ENCODE assay signal across 8 cellular contexts in the genomic region with DNA sequence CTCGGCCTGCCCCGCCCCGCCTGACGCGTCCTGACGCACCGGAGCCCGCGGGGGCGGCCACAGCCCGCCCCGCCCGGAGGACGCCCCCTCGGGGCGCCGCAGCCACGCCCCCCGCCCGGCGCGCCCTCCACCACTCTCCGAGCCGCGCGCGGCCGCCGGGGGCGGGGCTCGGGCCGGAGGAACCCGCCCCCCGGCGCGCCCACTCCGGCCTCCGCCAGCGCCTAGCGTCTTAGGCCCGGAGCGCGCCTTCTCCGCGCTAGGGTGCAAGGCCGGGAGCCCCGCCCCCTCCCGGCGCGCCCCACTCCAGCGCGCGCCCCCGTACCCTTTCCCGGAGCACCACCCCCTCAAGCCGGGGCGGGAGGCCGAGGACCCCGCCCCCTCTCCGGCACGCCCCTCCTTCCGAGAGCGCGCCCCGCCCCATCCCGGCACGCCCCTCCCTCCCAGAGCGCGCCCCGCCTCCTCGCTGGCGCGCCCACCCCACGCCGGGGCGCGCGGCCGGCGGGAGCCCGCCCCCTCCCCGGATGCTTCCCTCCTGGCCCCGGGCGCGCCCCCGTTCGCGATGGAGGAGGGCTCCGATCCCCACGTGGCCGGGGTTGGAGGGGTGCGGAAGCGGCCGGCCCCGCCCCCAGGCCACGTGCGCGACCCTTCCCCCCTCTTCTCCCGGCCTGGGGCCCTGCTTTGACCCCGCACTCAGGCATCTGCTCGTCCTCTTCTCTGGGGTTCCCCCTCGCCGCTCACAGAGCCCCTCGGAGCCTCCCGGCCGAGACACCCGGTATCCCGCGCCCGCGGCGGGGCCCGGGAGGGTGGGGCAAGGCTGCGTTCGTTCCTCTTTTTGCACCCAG. TPM values are rescaled to one million over a fixed set of nuclear protein-coding genes. Genes with fewer than 3 reads are reported as not detected.
A peak's percentile ranks its signal among the peaks of the same experiment; 100 is the strongest.
DNase-seq lines count a peak whose midpoint lies in the region; ATAC-seq and TF ChIP-seq lines count a peak whose summit lies in the region.

No MANE protein-coding gene starts in this region.

- H3K4me3 Mint-ChIP-seq in activated naive CD4-positive, alpha-beta T cell treated with anti-CD3 and anti-CD28 coated beads, Interleukin-2, amount 10 ng/mL, durations not matched to agents 7 days and 5 days: peak overlapping the region; percentile 73

- H3K4me1 ChIP-seq in HAP-1: peaks cover 21% of the 10 kb centered on the region
- H3K4me1 ChIP-seq in MM.1S (ENCODE audit: low read length): peaks cover 15% of the 10 kb centered on the region

- TF ChIP-seq CTCF in MM.1S (IDR thresholded peaks at IDR 0.05; ENCODE audit: low read length) (no peak), omental fat pad (IDR thresholded peaks at IDR 0.05) (no peak)

- H3K27ac ChIP-seq in MM.1S (ENCODE audit: low read length): peak overlapping the region; percentile 92
- H3K27ac ChIP-seq in temporal lobe (ENCODE audit: low read depth, low read length): peak overlapping the region; percentile 61

- H3K27me3 Mint-ChIP-seq in activated naive CD4-positive, alpha-beta T cell treated with anti-CD3 and anti-CD28 coated beads, Interleukin-2, amount 10 ng/mL, durations not matched to agents 7 days and 5 days: no peaks in the 10 kb centered on the region

- H3K4me1 Mint-ChIP-seq in activated naive CD4-positive, alpha-beta T cell treated with anti-CD3 and anti-CD28 coated beads, Interleukin-2, amount 10 ng/mL, durations not matched to agents 7 days and 5 days: peaks cover 45% of the 10 kb centered on the region

- no peaks in the 10 kb centered on the region for H3K9me3 Mint-ChIP-seq in activated naive CD4-positive, alpha-beta T cell treated with anti-CD3 and anti-CD28 coated beads, Interleukin-2, amount 10 ng/mL, durations not matched to agents 7 days and 5 days

- no peaks in the 10 kb centered on the region for H3K9me3 ChIP-seq in HAP-1
- H3K9me3 ChIP-seq in MM.1S (replicated peaks; ENCODE audit: insufficient read depth, low read length): no peaks in the 10 kb centered on the region

- H3F3A ChIP-seq in MM.1S (ENCODE audit: insufficient read depth, low read length): peaks cover 20% of the 10 kb centered on the region; the same call in 1 of the 2 replicates

- ATAC-seq in omental fat pad (ENCODE audit: low FRiP score): peak; percentile 75

- H3K9ac ChIP-seq in MM.1S (ENCODE audit: low read length): peak overlapping the region; percentile 98

- H3K9me2 ChIP-seq in MM.1S (replicated peaks; ENCODE audit: insufficient read depth, low read length): no peaks in the 10 kb centered on the region

- CTCF ChIA-PET in activated naive CD4-positive, alpha-beta T cell treated with anti-CD3 and anti-CD28 coated beads, Interleukin-2, amount 10 ng/mL, durations not matched to agents 7 days and 5 days (lab: Charles Lee): interaction anchor here (0.7 to 4.0 kb wide), 9 partner anchors 8 to 206 kb away, joined by 3 to 21 read pairs (median 4); a partner anchor contains a TSS

- H4K20me1 ChIP-seq in MM.1S (ENCODE audit: insufficient read depth, low read length): no peaks in the 10 kb centered on the region

- DNase-seq in G401 (ENCODE audit: low spot score) (peak; percentile 70), HAP-1 (ENCODE audit: low spot score in 2 of 2) (peak; percentile 87 to 96), MM.1S (peak; percentile 97), SK-N-DZ (ENCODE audit: low spot score) (peak; percentile 88), globus pallidus (ENCODE audit: low spot score) (peak; percentile 87), omental fat pad (ENCODE audit: low spot score) (peak; percentile 69)
- peak; percentile 94 for DNase-seq in activated naive CD4-positive, alpha-beta T cell treated with anti-CD3 and anti-CD28 coated beads, Interleukin-2, amount 10 ng/mL, durations not matched to agents 7 days and 5 days

- H3K27me3 ChIP-seq in HAP-1 (ENCODE audit: low read depth) (no peaks in the 10 kb centered on the region), MM.1S (replicated peaks; ENCODE audit: insufficient read depth, low read length) (no peaks in the 10 kb centered on the region)

- peak overlapping the region; percentile 96 for H3K4me2 ChIP-seq in MM.1S (ENCODE audit: low read depth, low read length)

- in situ Hi-C loops in G401 (cut with HindIII; ENCODE audit: low sequenced_read_pairs): no loop called here
- in situ Hi-C loops in HAP-1 (cut with MboI; ENCODE audit: low sequenced_read_pairs): no loop called here

- peak overlapping the region; percentile 87 for H3K27ac Mint-ChIP-seq in activated naive CD4-positive, alpha-beta T cell treated with anti-CD3 and anti-CD28 coated beads, Interleukin-2, amount 10 ng/mL, durations not matched to agents 7 days and 5 days

- H3K36me3 Mint-ChIP-seq in activated naive CD4-positive, alpha-beta T cell treated with anti-CD3 and anti-CD28 coated beads, Interleukin-2, amount 10 ng/mL, durations not matched to agents 7 days and 5 days: peaks cover 5% of the 10 kb centered on the region

- H3K79me2 ChIP-seq in MM.1S (ENCODE audit: low read length): peaks cover 47% of the 10 kb centered on the region

- no peaks in the 10 kb centered on the region for H3K36me3 ChIP-seq in HAP-1 (replicated peaks)
- H3K36me3 ChIP-seq in MM.1S (replicated peaks; ENCODE audit: insufficient read depth, low read length): no peaks in the 10 kb centered on the region

- H3K4me3 ChIP-seq in HAP-1: peak overlapping the region; percentile 75
- H3K4me3 ChIP-seq in MM.1S (ENCODE audit: low read length): peak overlapping the region; percentile 72

- peak overlapping the region; percentile 95 for H2AFZ ChIP-seq in MM.1S (ENCODE audit: low read length)

RNA-seq across cellular contexts. Expression of a gene that starts 0.5 kb away (rescaled TPM):
- 27.9 and 29.2 TPM in 2 replicates for total RNA-seq in G401 (2014; rRNA removed; shearing (Covaris generic))
- 12.8 and 16.7 TPM in 2 replicates for polyA plus RNA-seq in SK-N-DZ (2014; cell fraction: cytosol; rRNA removed)
- polyA plus RNA-seq in SK-N-DZ (2014; cell fraction: nucleus; rRNA removed): 11.0 and 15.3 TPM in 2 replicates
- 10 to 100 TPM in 1 of 4 donors, 1 to 10 TPM in 3; 4.0 to 19.5 (median 6.7) TPM for total RNA-seq in omental fat pad
- total RNA-seq in temporal lobe: 3.4 TPM

RNA-seq across cellular contexts. Expression of a gene that starts 15.6 kb away (rescaled TPM):
- 7.8 and 10.7 TPM in 2 replicates for total RNA-seq in G401 (2014; rRNA removed; shearing (Covaris generic))
- 10.7 and 12.7 TPM in 2 replicates for polyA plus RNA-seq in SK-N-DZ (2014; cell fraction: cytosol; rRNA removed)
- 16.6 and 69.5 TPM in 2 replicates for polyA plus RNA-seq in SK-N-DZ (2014; cell fraction: nucleus; rRNA removed)
- total RNA-seq in omental fat pad (10 to 100 TPM; 17.0 to 31.3 (median 19.6) TPM), temporal lobe (9.6 TPM)

RNA-seq across cellular contexts. Expression of a gene that starts 21.4 kb away (rescaled TPM):
- total RNA-seq in G401 (2014; rRNA removed; shearing (Covaris generic)): 94.4 and 130 TPM in 2 replicates
- 73.8 and 89.9 TPM in 2 replicates for polyA plus RNA-seq in SK-N-DZ (2014; cell fraction: cytosol; rRNA removed)
- 197 and 240 TPM in 2 replicates for polyA plus RNA-seq in SK-N-DZ (2014; cell fraction: nucleus; rRNA removed)
- total RNA-seq in omental fat pad (100 to 1,000 TPM in 1 of 4 donors, 10 to 100 TPM in 3; 70.1 to 117 (median 87.8) TPM), temporal lobe (22.6 TPM)

RNA-seq across cellular contexts. Expression of a gene that starts 41.3 kb away (rescaled TPM):
- total RNA-seq in G401 (2014; rRNA removed; shearing (Covaris generic)): 8.6 and 13.5 TPM in 2 replicates
- polyA plus RNA-seq in SK-N-DZ (2014; cell fraction: cytosol; rRNA removed): 6.3 and 9.5 TPM in 2 replicates
- polyA plus RNA-seq in SK-N-DZ (2014; cell fraction: nucleus; rRNA removed): 6.1 and 7.3 TPM in 2 replicates
- 1 to 10 TPM; 2.4 to 6.2 (median 3.9) TPM for total RNA-seq in omental fat pad
- total RNA-seq in temporal lobe: 0.74 TPM

RNA-seq across cellular contexts. Expression of a gene that starts 41.3 kb away (rescaled TPM):
- total RNA-seq in G401 (2014; rRNA removed; shearing (Covaris generic)): 45.9 and 70.6 TPM in 2 replicates
- polyA plus RNA-seq in SK-N-DZ (2014; cell fraction: cytosol; rRNA removed): 48.3 and 92.0 TPM in 2 replicates
- polyA plus RNA-seq in SK-N-DZ (2014; cell fraction: nucleus; rRNA removed): 30.7 and 30.8 TPM in 2 replicates
- 10 to 100 TPM; 38.0 to 57.8 (median 45.6) TPM for total RNA-seq in omental fat pad
- total RNA-seq in temporal lobe: 22.1 TPM

Comparison
In these comparisons a context has a peak if more than half of its experiments do, and no peak if none do; other contexts are left out.
1. Peak in every context shown above with its lines: DNase-seq, ATAC-seq, H3K4me3 ChIP-seq and H3K27ac ChIP-seq.